In genomic region chr11:86219291-86220193, GRCh38 we compare ENCODE assay signal across 11 cellular contexts. TPM values are rescaled to one million over a fixed set of nuclear protein-coding genes. Genes with fewer than 3 reads are reported as not detected.
DNase-seq lines count a peak whose midpoint lies in the region; ATAC-seq lines count a peak whose summit lies in the region.
"Had no signal": no experiment of that assay in that cellular context is flagged by ENCODE, and none has a peak within 500 bp of the region (broad histone marks: within the 10 kb centered on the region; RNA-seq: fewer than 3 reads in every experiment).

No MANE protein-coding gene starts in this region.

- peaks cover 8% of the 10 kb centered on the region for H3K36me3 Mint-ChIP-seq in activated naive CD8-positive, alpha-beta T cell treated with anti-CD3 and anti-CD28 coated beads, Interleukin-2, amount 50 U/mL, for 24 hours (ENCODE audit: low read depth)

- ATAC-seq in GM18519 (IDR thresholded peaks at IDR 0.05; ENCODE audit: low FRiP score, unreplicated experiment), result peak; percentile 67
- peak; percentile 61 for ATAC-seq in GM21381 (IDR thresholded peaks at IDR 0.05; ENCODE audit: unreplicated experiment)
- ATAC-seq in HG03108 (IDR thresholded peaks at IDR 0.05; ENCODE audit: unreplicated experiment), result peak; percentile 61
- peak; percentile 60 for ATAC-seq in activated naive CD8-positive, alpha-beta T cell treated with anti-CD3 and anti-CD28 coated beads, Interleukin-2, amount 50 U/mL, for 24 hours

- no peak for DNase-seq in activated naive CD8-positive, alpha-beta T cell treated with anti-CD3 and anti-CD28 coated beads, Interleukin-2, amount 50 U/mL, for 24 hours
- no peak for DNase-seq in NCI-H2107 (lab: John Stamatoyannopoulos, UW)
- DNase-seq in DMS 273 (lab: John Stamatoyannopoulos, UW; ENCODE audit: unreplicated experiment), result no peak
- no peak for DNase-seq in NCI-H2029 (lab: John Stamatoyannopoulos, UW)
- DNase-seq in MG63, result no peak
- DNase-seq: activated gamma-delta T cell treated with Interleukin-2 at 50 U/mL for 16 hours, GDM1, lower lobe of right lung had no signal

- H3K4me1 Mint-ChIP-seq in activated naive CD8-positive, alpha-beta T cell treated with anti-CD3 and anti-CD28 coated beads, Interleukin-2, amount 50 U/mL, for 24 hours, result peaks cover 78% of the 10 kb centered on the region

- peak overlapping the region; percentile 60 for H3K4me3 Mint-ChIP-seq in activated naive CD8-positive, alpha-beta T cell treated with anti-CD3 and anti-CD28 coated beads, Interleukin-2, amount 50 U/mL, for 24 hours

- H3K9me3 ChIP-seq in MG63, result no peaks in the 10 kb centered on the region; the same call in 1 of the 2 replicates
- H3K9me3 ChIP-seq: lower lobe of right lung had no signal

- H3K27ac Mint-ChIP-seq in activated naive CD8-positive, alpha-beta T cell treated with anti-CD3 and anti-CD28 coated beads, Interleukin-2, amount 50 U/mL, for 24 hours, result peak overlapping the region; percentile 94

- peaks cover 5% of the 10 kb centered on the region for H3K27me3 Mint-ChIP-seq in activated naive CD8-positive, alpha-beta T cell treated with anti-CD3 and anti-CD28 coated beads, Interleukin-2, amount 50 U/mL, for 24 hours

- H3K9me3 Mint-ChIP-seq in activated naive CD8-positive, alpha-beta T cell treated with anti-CD3 and anti-CD28 coated beads, Interleukin-2, amount 50 U/mL, for 24 hours, result peaks cover 13% of the 10 kb centered on the region

- no peaks in the 10 kb centered on the region for H3K36me3 ChIP-seq in MG63
- H3K36me3 ChIP-seq: lower lobe of right lung had no signal

- no peak overlapping the region for H3K4me3 ChIP-seq in MG63

- H3K27me3 ChIP-seq in MG63, result no peaks in the 10 kb centered on the region

RNA-seq across cellular contexts. Expression of gene EED, which starts 25.0 kb away (rescaled TPM):
- total RNA-seq in MG63 (2014; rRNA removed; shearing (Covaris generic); ENCODE audit: low replicate concordance), result 18.6 and 39.0 TPM in 2 replicates
